22 cellular contexts compared by ENCODE assay signal in the genomic region with DNA sequence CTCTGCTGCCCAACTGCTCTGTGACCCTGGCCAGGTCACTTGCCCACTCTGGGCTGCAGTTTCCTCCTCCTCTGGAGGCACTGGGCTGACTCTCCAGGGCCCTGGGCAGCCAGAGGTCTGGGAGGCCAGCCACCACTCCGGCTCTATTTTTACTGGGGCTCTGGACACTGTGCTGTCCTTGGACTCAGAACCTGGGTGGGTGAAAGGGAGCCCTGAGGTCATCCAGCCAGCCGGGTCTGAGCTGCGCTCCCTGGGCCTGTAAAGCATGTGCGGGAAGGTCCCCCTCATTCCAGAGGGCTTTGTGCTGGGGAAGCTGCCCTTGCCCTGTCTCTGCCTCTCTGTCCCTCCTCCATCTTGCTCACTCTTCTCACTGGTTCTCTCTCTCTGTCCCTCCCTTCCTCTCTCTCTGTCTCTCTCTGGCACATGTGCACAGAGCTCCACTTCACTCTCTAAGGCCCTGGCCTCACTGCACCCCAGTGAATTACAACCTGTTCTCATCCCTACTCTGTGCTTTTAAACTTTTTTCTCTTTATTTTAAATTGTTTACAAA. TPM values are rescaled to one million over a fixed set of nuclear protein-coding genes. Genes with fewer than 3 reads are reported as not detected.
A peak's percentile ranks its signal among the peaks of the same experiment; 100 is the strongest.
DNase-seq lines count a peak whose midpoint lies in the region; ATAC-seq and TF ChIP-seq lines count a peak whose summit lies in the region.
"Had no signal": no experiment of that assay in that cellular context is flagged by ENCODE, and none has a peak within 500 bp of the region (broad histone marks: within the 10 kb centered on the region; RNA-seq: fewer than 3 reads in every experiment).

No MANE protein-coding gene starts in this region.

- peak in 1 of 2 donors; percentile 22 for TF ChIP-seq POLR2A in gastrocnemius medialis (IDR thresholded peaks at IDR 0.05)

- in situ Hi-C loops in gastrocnemius medialis (cut with MboI; ENCODE audit: low sequenced_read_pairs in 4 of 4): loop anchor here in 2 of 4 donors (25.0 kb wide), 1 partner anchor 255 kb away; no protein-coding TSS in a partner anchor

- peaks cover 0 to 5% (median 3%) of the 10 kb centered on the region in 5 experiments for H3K9me3 Mint-ChIP-seq in brain
- no peaks in the 10 kb centered on the region for H3K9me3 Mint-ChIP-seq in activated T-cell treated with anti-CD3 and anti-CD28 coated beads, Interleukin-2, amount 50 U/mL, for 24 hours
- H3K9me3 Mint-ChIP-seq: naive thymus-derived CD8-positive, alpha-beta T cell had no signal

- peaks cover 4% of the 10 kb centered on the region for H3K27me3 Mint-ChIP-seq in brain
- no peaks in the 10 kb centered on the region for H3K27me3 Mint-ChIP-seq in activated T-cell treated with anti-CD3 and anti-CD28 coated beads, Interleukin-2, amount 50 U/mL, for 24 hours

- no peaks in the 10 kb centered on the region for H3K36me3 Mint-ChIP-seq in brain
- H3K36me3 Mint-ChIP-seq in activated T-cell treated with anti-CD3 and anti-CD28 coated beads, Interleukin-2, amount 50 U/mL, for 24 hours (ENCODE audit: low read depth): no peaks in the 10 kb centered on the region

- peaks cover 19% of the 10 kb centered on the region for H3K4me1 Mint-ChIP-seq in brain
- H3K4me1 Mint-ChIP-seq in activated T-cell treated with anti-CD3 and anti-CD28 coated beads, Interleukin-2, amount 50 U/mL, for 24 hours (ENCODE audit: low read depth): no peaks in the 10 kb centered on the region
- H3K4me1 Mint-ChIP-seq: naive thymus-derived CD8-positive, alpha-beta T cell had no signal

- H3K9me3 ChIP-seq in left lung (no peaks in the 10 kb centered on the region), gastrocnemius medialis (no peaks in the 10 kb centered on the region)
- H3K9me3 ChIP-seq: body of pancreas, Caco-2, upper lobe of right lung had no signal

- H3K4me3 Mint-ChIP-seq in brain: no peak overlapping the region
- no peak overlapping the region for H3K4me3 Mint-ChIP-seq in activated T-cell treated with anti-CD3 and anti-CD28 coated beads, Interleukin-2, amount 50 U/mL, for 24 hours
- H3K4me3 Mint-ChIP-seq: naive thymus-derived CD8-positive, alpha-beta T cell had no signal

- H3K27ac ChIP-seq in left lung: no peak overlapping the region
- peak overlapping the region; percentile 90 to 99 (median 96) for H3K27ac ChIP-seq in gastrocnemius medialis
- H3K27ac ChIP-seq: body of pancreas, dorsolateral prefrontal cortex, upper lobe of right lung had no signal

- TF ChIP-seq CTCF in brain (conservative IDR thresholded peaks at IDR 0.05): no peak
- TF ChIP-seq CTCF in left lung (IDR thresholded peaks at IDR 0.05): no peak
- no peak for TF ChIP-seq CTCF in gastrocnemius medialis (IDR thresholded peaks at IDR 0.05 in 4 of 5, conservative IDR thresholded peaks at IDR 0.05 in 1 of 5)

- peak; percentile 39 for DNase-seq in EH (ENCODE audit: low read depth)
- peak in 1 of 2 donors; percentile 71 for DNase-seq in left lung
- DNase-seq in gastrocnemius medialis: peak in 1 of 2 donors; percentile 77
- DNase-seq in glomerular visceral epithelial cell (ENCODE audit: extremely low spot score): no peak
- DNase-seq in activated T-cell treated with anti-CD3 and anti-CD28 coated beads, Interleukin-2, amount 50 U/mL, for 24 hours: no peak
- no peak for DNase-seq in HCEC 1CT
- DNase-seq: activated CD4-positive, CD25-positive, alpha-beta regulatory T cell treated with anti-CD3 and anti-CD28 coated beads, Interleukin-2, amount 50 U/mL, for 72 hours; activated naive CD4-positive, alpha-beta T cell; body of pancreas; Caco-2; dorsolateral prefrontal cortex; GDM1; H7; naive thymus-derived CD8-positive, alpha-beta T cell; SHP77; stimulated activated CD4-positive, alpha-beta T cell treated with anti-CD3 and anti-CD28 coated beads, Interleukin-4, amount 100 ng/mL, for 4 hours; upper lobe of right lung had no signal

- H3K4me1 ChIP-seq in left lung (peaks cover 0 to 24% of the 10 kb centered on the region in 2 donors), gastrocnemius medialis (peaks cover 72 to 82% of the 10 kb centered on the region in 2 donors)

- peak overlapping the region in 4 of 5 experiments; percentile 15 to 91 (median 60) for H3K27ac Mint-ChIP-seq in brain
- H3K27ac Mint-ChIP-seq in activated T-cell treated with anti-CD3 and anti-CD28 coated beads, Interleukin-2, amount 50 U/mL, for 24 hours: no peak overlapping the region

- ATAC-seq in left lung (peak; percentile 13), gastrocnemius medialis (peak in 1 of 2 donors; percentile 5), HG03108 (IDR thresholded peaks at IDR 0.05; ENCODE audit: unreplicated experiment) (no peak)
- ATAC-seq: body of pancreas; naive thymus-derived CD8-positive, alpha-beta T cell had no signal

- H3K4me3 ChIP-seq in left lung: no peak overlapping the region
- no peak overlapping the region for H3K4me3 ChIP-seq in gastrocnemius medialis
- H3K4me3 ChIP-seq: body of pancreas, dorsolateral prefrontal cortex, upper lobe of right lung had no signal

- H3K36me3 ChIP-seq in left lung (no peaks in the 10 kb centered on the region), gastrocnemius medialis (no peaks in the 10 kb centered on the region)
- H3K36me3 ChIP-seq: upper lobe of right lung had no signal

- intact Hi-C loops in left lung (cut with DNase I) (no loop called here), gastrocnemius medialis (cut with DNase I; ENCODE audit: low total_unique reads) (no loop called here)

- H3K27me3 ChIP-seq in left lung: no peaks in the 10 kb centered on the region
- no peaks in the 10 kb centered on the region for H3K27me3 ChIP-seq in gastrocnemius medialis
- H3K27me3 ChIP-seq: body of pancreas, dorsolateral prefrontal cortex, upper lobe of right lung had no signal

RNA-seq across cellular contexts. Expression of a gene that starts 24.6 kb away (rescaled TPM):
- 2.7 TPM for polyA plus RNA-seq in brain (ENCODE audit: insufficient read depth, low read depth, low replicate concordance)
- 1 to 10 TPM; 2.4 to 3.3 TPM for total RNA-seq in left lung
- over 10,000 TPM in 2 of 4 donors, 1,000 to 10,000 TPM in 2; 7,153 to 19,373 (median 11,028) TPM for total RNA-seq in gastrocnemius medialis
- total RNA-seq: fibroblast of lung; naive thymus-derived CD8-positive, alpha-beta T cell had no signal
- polyA plus RNA-seq: AG04450; fibroblast of lung; naive thymus-derived CD8-positive, alpha-beta T cell had no signal

RNA-seq across cellular contexts. Expression of a gene that starts 51.9 kb away (rescaled TPM):
- 27.4 TPM for polyA plus RNA-seq in brain (ENCODE audit: insufficient read depth, low read depth, low replicate concordance)
- total RNA-seq in left lung (1 to 10 TPM; 1.2 to 1.3 TPM), gastrocnemius medialis (1 to 10 TPM; 1.8 to 5.4 (median 1.9) TPM)
- total RNA-seq: naive thymus-derived CD8-positive, alpha-beta T cell; T-helper 2 cell treated with Interferon-gamma antibody and Interleukin-4, amounts not matched to agents 100 ng/mL and 5 ng/mL, for 36 hours had no signal

RNA-seq across cellular contexts. Expression of a gene that starts 55.8 kb away (rescaled TPM):
- 1.4 TPM for polyA plus RNA-seq in brain (ENCODE audit: insufficient read depth, low read depth, low replicate concordance)
- total RNA-seq in left lung: 10 to 100 TPM; 35.8 to 49.2 TPM
- total RNA-seq in gastrocnemius medialis: 1 to 10 TPM; 1.5 to 4.5 (median 2.9) TPM

Comparison
In these comparisons a context has a peak if more than half of its experiments do, and no peak if none do; other contexts are left out.
1. H3K27ac ChIP-seq: peak in gastrocnemius medialis (4 of 4); none in left lung (0 of 2).
2. RNA of a gene that starts 24.6 kb away (total RNA-seq): 7,153 to 19,373 TPM in gastrocnemius medialis; 2.4 to 3.3 TPM in left lung; every median in the first group is over 1,000 times any median in the second.
3. RNA of a gene that starts 55.8 kb away (total RNA-seq): 35.8 to 49.2 TPM in left lung; 1.5 to 4.5 TPM in gastrocnemius medialis; every median in the first group is over 4 times any median in the second.